9 cellular contexts compared by ENCODE assay signal in the genomic region with DNA sequence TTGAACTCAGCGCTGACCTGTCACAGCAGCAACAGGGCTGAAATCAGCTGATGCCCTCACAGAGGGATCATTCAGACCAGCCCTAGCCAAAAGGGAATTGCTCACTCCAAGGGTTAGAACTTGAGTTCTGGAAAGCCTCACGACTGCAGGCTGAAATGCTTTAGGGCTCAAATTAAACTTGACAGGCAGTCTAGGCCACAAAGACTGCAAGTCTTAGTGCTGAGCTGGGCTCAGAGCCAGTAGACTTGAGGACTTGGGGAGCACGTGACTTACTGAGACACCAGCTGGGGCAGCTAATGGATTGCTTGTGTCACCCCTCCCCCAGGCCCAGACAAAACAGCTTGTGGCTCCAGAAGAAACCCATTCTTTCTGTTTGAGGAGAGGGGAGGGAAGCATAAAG.
A peak's percentile ranks its signal among the peaks of the same experiment; 100 is the strongest.
DNase-seq lines count a peak whose midpoint lies in the region; ATAC-seq, FAIRE-seq and TF ChIP-seq lines count a peak whose summit lies in the region.
"Had no signal": no experiment of that assay in that cellular context is flagged by ENCODE, and none has a peak within 500 bp of the region (broad histone marks: within the 10 kb centered on the region; RNA-seq: fewer than 3 reads in every experiment).

No MANE protein-coding gene starts in this region.

- TF ChIP-seq EP300 in H1 (IDR thresholded peaks at IDR 0.05; ENCODE audit: borderline replicate concordance in 1 of 2, low read depth in 2 of 2, low read length in 2 of 2) = no peak

- H3K14ac ChIP-seq in H1 (ENCODE audit: insufficient read length) = no peak overlapping the region

- WGBS in H1 (ENCODE audit: extremely low coverage in 1 of 2, insufficient coverage in 1 of 2, insufficient read length in 1 of 2, insufficient replicate concordance in 2 of 2, low coverage in 1 of 2, low lambda C conversion rate in 2 of 2, missing lambda C conversion rate in 1 of 2), 2 experiments = 80% methylated on average over 2 of the region's 3 CpGs; no CpG with 5 or more reads in 1 of the 2 experiments
- WGBS in lower leg skin, 2 donors = 28 to 53% methylated on average over 3 of the region's 3 CpGs

- H4K20me1 ChIP-seq in H1 (replicated peaks in 1 of 2; ENCODE audit: control insufficient read depth in 1 of 2, insufficient read depth in 2 of 2, low read length in 2 of 2) (no peaks in the 10 kb centered on the region), MM.1S (ENCODE audit: insufficient read depth, low read length) (no peaks in the 10 kb centered on the region)

- peak; percentile 62 for FAIRE-seq in H1 (lab: Jason Lieb, UNC)

- H3K56ac ChIP-seq in H1 (replicated peaks; ENCODE audit: insufficient read length, low read depth, low read length) = no peak overlapping the region

- H3K18ac ChIP-seq in H1 (ENCODE audit: extremely low read depth, low read length) = no peak overlapping the region; the same call in 1 of the 2 replicates

- no peaks in the 10 kb centered on the region for H3K79me1 ChIP-seq in H1 (ENCODE audit: low read depth, low read length)

- H2BK12ac ChIP-seq in H1 (ENCODE audit: low read depth, low read length) = no peak overlapping the region

- H2AFZ ChIP-seq in H1 (ENCODE audit: low read length) (peak overlapping the region; percentile 70; the same call in 1 of the 2 replicates), MM.1S (ENCODE audit: low read length) (no peak overlapping the region)

- H3K4me2 ChIP-seq in H1 (ENCODE audit: insufficient read depth in 1 of 2, low read depth in 2 of 2, low read length in 2 of 2) (no peak overlapping the region), MM.1S (ENCODE audit: low read depth, low read length) (no peak overlapping the region)

- no peaks in the 10 kb centered on the region for H3K9me3 ChIP-seq in H1 (ENCODE audit: insufficient read depth in 2 of 2, low read depth in 1 of 2, low read length in 1 of 2)
- no peaks in the 10 kb centered on the region for H3K9me3 ChIP-seq in left lung
- H3K9me3 ChIP-seq in MM.1S (replicated peaks; ENCODE audit: insufficient read depth, low read length) = no peaks in the 10 kb centered on the region

- no peak for TF ChIP-seq POLR2A in H1 (IDR thresholded peaks at IDR 0.05; ENCODE audit: control extremely low read depth in 1 of 2, low read depth in 2 of 2, low read length in 2 of 2)
- TF ChIP-seq POLR2A in lower leg skin (IDR thresholded peaks at IDR 0.05) = no peak

- no peak overlapping the region for H4K5ac ChIP-seq in H1 (ENCODE audit: insufficient read length, low read depth, low read length)

- H3K9ac ChIP-seq in H1 (replicated peaks in 1 of 4; ENCODE audit: extremely low read depth in 1 of 4, low read depth in 3 of 4, low read length in 3 of 4) (no peak overlapping the region), MM.1S (ENCODE audit: low read length) (no peak overlapping the region)

- H3K4ac ChIP-seq in H1 (replicated peaks; ENCODE audit: insufficient read length, low read depth, low read length) = no peak overlapping the region

- no peak overlapping the region for H2AK5ac ChIP-seq in H1 (ENCODE audit: low read depth, low read length)

- no peaks in the 10 kb centered on the region for H3K23me2 ChIP-seq in H1 (ENCODE audit: low read depth, low read length)

- POLR2A ChIA-PET in H1 (lab: Charles Lee; ENCODE audit: partially characterized antibody) = no interaction called here

- DNase-seq in AG09319 (ENCODE audit: extremely low read depth, low read depth) = peak; percentile 72
- DNase-seq in NCI-H524 (lab: John Stamatoyannopoulos, UW) = peak; percentile 89 to 94
- DNase-seq in H1 (ENCODE audit: low read depth in 1 of 2, low spot score in 2 of 2) = no peak
- peak in 1 of 2 donors; percentile 71 for DNase-seq in left lung
- no peak for DNase-seq in MM.1S
- no peak for DNase-seq in lower leg skin (ENCODE audit: low spot score in 2 of 2)
- DNase-seq: activated CD4-positive, alpha-beta T cell treated with anti-CD3 and anti-CD28 coated beads, Interleukin-2, amount 50 U/mL, for 4 hours had no signal

- no peaks in the 10 kb centered on the region for H3K4me1 ChIP-seq in H1 (replicated peaks in 1 of 4; ENCODE audit: control insufficient read depth in 3 of 4, insufficient read depth in 4 of 4, low read length in 3 of 4)
- no peaks in the 10 kb centered on the region for H3K4me1 ChIP-seq in left lung
- no peaks in the 10 kb centered on the region for H3K4me1 ChIP-seq in MM.1S (ENCODE audit: low read length)

- TF ChIP-seq CTCF in AG09319 (IDR thresholded peaks at IDR 0.05; ENCODE audit: low read depth, low read length) (no peak), H1 (IDR thresholded peaks at IDR 0.05; ENCODE audit: control extremely low read depth in 1 of 3, insufficient read depth in 1 of 3, low read depth in 1 of 3, low read length in 3 of 3) (no peak), left lung (IDR thresholded peaks at IDR 0.05) (no peak), MM.1S (IDR thresholded peaks at IDR 0.05; ENCODE audit: low read length) (no peak), lower leg skin (IDR thresholded peaks at IDR 0.05) (no peak)

- TF ChIP-seq RAD21 in H1 (IDR thresholded peaks at IDR 0.05 in 1 of 2, conservative IDR thresholded peaks at IDR 0.05 in 1 of 2; ENCODE audit: low read depth in 2 of 2, low read length in 2 of 2) = no peak

- intact Hi-C loops in left lung (cut with DNase I) = no loop called here
- intact Hi-C loops in lower leg skin (cut with DNase I; ENCODE audit: low total_unique reads) = no loop called here

- H2BK15ac ChIP-seq in H1 (ENCODE audit: low read length) = no peak overlapping the region

- peak; percentile 90 for ATAC-seq in left lung
- no peak for ATAC-seq in HG03196 (IDR thresholded peaks at IDR 0.05; ENCODE audit: unreplicated experiment)
- ATAC-seq in HG02642 (IDR thresholded peaks at IDR 0.05; ENCODE audit: poor library complexity, unreplicated experiment) = no peak

- H2BK20ac ChIP-seq in H1 (ENCODE audit: low read length) = no peak overlapping the region

- H3K79me2 ChIP-seq in H1 (ENCODE audit: control insufficient read depth in 1 of 2, insufficient read depth in 2 of 2, low read length in 2 of 2) = no peaks in the 10 kb centered on the region
- H3K79me2 ChIP-seq in MM.1S (ENCODE audit: low read length) = no peaks in the 10 kb centered on the region

- H3K9me2 ChIP-seq in MM.1S (replicated peaks; ENCODE audit: insufficient read depth, low read length) = no peaks in the 10 kb centered on the region

- H3K27ac ChIP-seq in H1 (ENCODE audit: low read depth, low read length) (no peak overlapping the region), left lung (no peak overlapping the region), MM.1S (ENCODE audit: low read length) (no peak overlapping the region)

- H2BK5ac ChIP-seq in H1 (ENCODE audit: low read depth, low read length) = no peak overlapping the region

- no peaks in the 10 kb centered on the region for H3F3A ChIP-seq in MM.1S (ENCODE audit: insufficient read depth, low read length)

- H4K91ac ChIP-seq in H1 (replicated peaks; ENCODE audit: insufficient read length, low read length) = no peak overlapping the region

- no peaks in the 10 kb centered on the region for H3K36me3 ChIP-seq in H1 (ENCODE audit: control insufficient read depth in 2 of 4, insufficient read depth in 4 of 4, low read length in 3 of 4)
- no peaks in the 10 kb centered on the region for H3K36me3 ChIP-seq in left lung
- H3K36me3 ChIP-seq in MM.1S (replicated peaks; ENCODE audit: insufficient read depth, low read length) = no peaks in the 10 kb centered on the region

- H3K4me3 ChIP-seq in H1 (ENCODE audit: extremely low read depth in 1 of 4, insufficient read depth in 2 of 4, low read depth in 3 of 4, low read length in 4 of 4) = no peak overlapping the region
- H3K4me3 ChIP-seq in left lung = no peak overlapping the region
- H3K4me3 ChIP-seq in MM.1S (ENCODE audit: low read length) = no peak overlapping the region
- no peak overlapping the region for H3K4me3 ChIP-seq in lower leg skin (ENCODE audit: low read depth, poor library complexity, severe bottlenecking)

- H3K27me3 ChIP-seq in H1 (replicated peaks in 1 of 4; ENCODE audit: control insufficient read depth in 3 of 4, extremely low read depth in 1 of 4, insufficient read depth in 3 of 4, low read length in 3 of 4) (no peaks in the 10 kb centered on the region), left lung (no peaks in the 10 kb centered on the region), MM.1S (replicated peaks; ENCODE audit: insufficient read depth, low read length) (no peaks in the 10 kb centered on the region)

- H2BK120ac ChIP-seq in H1 (replicated peaks; ENCODE audit: low read depth, low read length) = no peak overlapping the region

- H3K23ac ChIP-seq in H1 (ENCODE audit: insufficient read length) = no peak overlapping the region

- CTCF ChIA-PET in H1 (lab: Charles Lee; ENCODE audit: partially characterized antibody) = interaction anchor here (2.0 kb wide), 1 partner anchor 9 kb away, joined by 6 read pairs; no protein-coding TSS in a partner anchor

- H4K8ac ChIP-seq in H1 (ENCODE audit: extremely low read depth, insufficient read depth, low read length) = no peak overlapping the region

TF ChIP-seq in H1, 55 proteins besides CTCF, POLR2A, EP300 and RAD21:
- TF ChIP-seq CEBPB (IDR thresholded peaks at IDR 0.05; ENCODE audit: low read depth, low read length) (no peak), FOSL1 (IDR thresholded peaks at IDR 0.05; ENCODE audit: insufficient read depth, low read depth, low read length) (no peak), GABPA (IDR thresholded peaks at IDR 0.05; ENCODE audit: borderline replicate concordance, insufficient read depth, low read length) (no peak), SIRT6 (IDR thresholded peaks at IDR 0.05; ENCODE audit: low read length) (no peak), EGR1 (IDR thresholded peaks at IDR 0.05; ENCODE audit: borderline replicate concordance, low read depth, low read length) (no peak), POU5F1 (IDR thresholded peaks at IDR 0.05; ENCODE audit: low read depth, low read length) (no peak), CHD2 (IDR thresholded peaks at IDR 0.05; ENCODE audit: low read length) (no peak), YY1 (IDR thresholded peaks at IDR 0.05; ENCODE audit: low read depth, low read length) (no peak), CTBP2 (IDR thresholded peaks at IDR 0.05; ENCODE audit: borderline replicate concordance, insufficient read depth, insufficient read length, low read length) (no peak), SIN3A (conservative IDR thresholded peaks at IDR 0.05 in 1 of 2, IDR thresholded peaks at IDR 0.05 in 1 of 2; ENCODE audit: low read depth in 1 of 2, low read length in 2 of 2) (no peak), GTF2F1 (IDR thresholded peaks at IDR 0.05; ENCODE audit: borderline replicate concordance, low read depth, low read length) (no peak), RFX5 (IDR thresholded peaks at IDR 0.05; ENCODE audit: borderline replicate concordance, low read depth, low read length) (no peak), PHF8 (conservative IDR thresholded peaks at IDR 0.05; ENCODE audit: low read depth, low read length) (no peak), HDAC2 (IDR thresholded peaks at IDR 0.05; ENCODE audit: borderline replicate concordance in 1 of 2, low read depth in 2 of 2, low read length in 2 of 2) (no peak)

Comparison
In these comparisons a context has a peak if more than half of its experiments do, and no peak if none do; other contexts are left out.
1. DNase-seq: peak in AG09319 (single experiment) and NCI-H524 (2 of 2); none in H1 (0 of 2), MM.1S (single experiment) and lower leg skin (0 of 2).